Comparison of ENCODE assay signal across 8 cellular contexts in the genomic region with DNA sequence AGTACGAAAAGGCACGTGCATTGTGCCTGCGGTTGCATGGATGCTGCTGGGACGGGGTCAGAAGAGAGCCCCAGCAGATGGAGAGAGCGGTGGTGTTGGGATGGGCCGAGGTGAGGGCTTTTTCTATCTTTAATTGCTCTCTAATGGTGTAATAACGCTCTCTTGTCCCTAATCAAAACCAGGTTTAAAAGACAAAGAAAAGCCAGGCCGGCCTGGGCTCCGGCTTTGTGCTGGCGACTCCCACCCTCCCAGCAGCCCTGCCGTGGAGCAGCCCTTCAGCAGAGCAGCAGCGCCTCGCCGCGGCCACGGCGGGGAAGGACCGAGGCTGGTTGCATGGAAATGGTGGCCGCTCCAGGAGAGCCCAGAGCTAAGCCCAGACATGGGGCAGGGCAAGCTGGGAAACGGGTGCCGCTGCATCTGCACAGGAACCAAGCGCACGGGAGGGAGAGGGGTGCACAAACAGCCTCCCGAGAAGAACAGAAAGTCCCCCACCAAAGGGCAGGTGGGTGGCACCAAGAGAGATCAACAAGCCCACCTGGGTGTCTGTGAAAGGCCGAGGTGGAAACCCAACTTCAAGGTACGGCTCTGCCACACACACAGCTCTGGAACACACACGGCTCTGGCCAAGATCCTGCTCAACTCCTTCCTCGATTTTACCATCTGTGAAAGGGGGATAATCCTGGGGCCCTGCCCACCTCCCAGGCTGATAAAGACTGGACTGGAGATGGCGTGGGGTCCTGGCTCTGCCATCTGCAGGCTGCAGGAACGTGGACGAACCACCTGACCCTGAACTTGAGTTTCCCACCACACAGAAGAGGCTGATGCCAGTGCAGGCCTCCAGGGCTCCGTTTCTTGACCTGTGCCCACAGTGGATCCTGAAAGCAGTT. TPM values are rescaled to one million over a fixed set of nuclear protein-coding genes. Genes with fewer than 3 reads are reported as not detected.
DNase-seq lines count a peak whose midpoint lies in the region; ATAC-seq and TF ChIP-seq lines count a peak whose summit lies in the region.
"Had no signal": no experiment of that assay in that cellular context is flagged by ENCODE, and none has a peak within 500 bp of the region (broad histone marks: within the 10 kb centered on the region; RNA-seq: fewer than 3 reads in every experiment).

No MANE protein-coding gene starts in this region.

- no peak overlapping the region for H2AFZ ChIP-seq in HCT116 (ENCODE audit: low read depth, low read length, poor library complexity, severe bottlenecking)

- no peak overlapping the region for H3K4me3 ChIP-seq in HCT116 (replicated peaks in 1 of 2; ENCODE audit: low read depth in 1 of 2, low read length in 2 of 2)
- no peak overlapping the region for H3K4me3 ChIP-seq in choroid plexus epithelial cell (ENCODE audit: low read depth, low read length)

- no peaks in the 10 kb centered on the region for H3K79me2 ChIP-seq in HCT116 (ENCODE audit: insufficient read depth, low read length)

- peak; percentile 86 for TF ChIP-seq CTCF in GM12874 (IDR thresholded peaks at IDR 0.05; ENCODE audit: insufficient read depth, low read depth, low read length)
- peak; percentile 92 to 96 (median 94) for TF ChIP-seq CTCF in HCT116 (IDR thresholded peaks at IDR 0.05 in 2 of 3, conservative IDR thresholded peaks at IDR 0.05 in 1 of 3; ENCODE audit: borderline replicate concordance in 1 of 3, insufficient read depth in 1 of 3, low read depth in 2 of 3, low read length in 2 of 3)
- peak; percentile 94 for TF ChIP-seq CTCF in choroid plexus epithelial cell (conservative IDR thresholded peaks at IDR 0.05; ENCODE audit: low read depth, low read length)

- H3K4me1 ChIP-seq in HCT116 (ENCODE audit: control insufficient read depth in 1 of 2, insufficient read depth in 2 of 2, low read length in 2 of 2) = peaks cover 9 to 18% of the 10 kb centered on the region in 2 experiments; a peak in 3 of 4 replicates

- H4K20me1 ChIP-seq in HCT116 (ENCODE audit: insufficient read depth) = no peaks in the 10 kb centered on the region

- H3K36me3 ChIP-seq in HCT116 (ENCODE audit: control insufficient read depth in 1 of 2, insufficient read depth in 2 of 2, low read length in 2 of 2) = no peaks in the 10 kb centered on the region

- CTCF ChIA-PET in HCT116 (lab: Charles Lee) = interaction anchor here (0.6 to 3.3 kb wide), 17 partner anchors 15 to 310 kb away, joined by 3 to 66 read pairs (median 4); a partner anchor contains a TSS

- RAD21 ChIA-PET in HCT116 (lab: Charles Lee; ENCODE audit: low non-redundant PET in 1 of 2, low total read pairs in 2 of 2, uncharacterized antibody in 2 of 2, unreplicated experiment in 2 of 2) = interaction anchor here (0.7 to 2.2 kb wide), 10 partner anchors 189 to 240 kb away, joined by 4 to 15 read pairs (median 6); a partner anchor contains a TSS

- DNase-seq in HCT116 (ENCODE audit: low read depth, low spot score) (peak; percentile 21), NCI-H1105 treated with DMSO at 0.1 percent for 48 hours (lab: John Stamatoyannopoulos, UW) (peak; percentile 62), T1000 (lab: John Stamatoyannopoulos, UW) (peak; percentile 57), choroid plexus epithelial cell (ENCODE audit: low read depth) (peak; percentile 86), left kidney (ENCODE audit: low read depth, low spot score) (peak; percentile 93)
- DNase-seq in stimulated activated CD4-positive, alpha-beta T cell treated with anti-CD3 and anti-CD28 coated beads, Interleukin-1b, Interleukin-23, amount 100 ng/mL, for 4 hours (ENCODE audit: low read depth in 2 of 2) = peak; percentile 6 to 27

- intact Hi-C loops in HCT116 (cut with micrococcal nuclease) = loop anchor here (1.0 kb wide), 3 partner anchors 193 to 240 kb away; no protein-coding TSS in a partner anchor

- BruUV-seq in HCT116 (replicated peaks; lab: Mats Ljungman, UMichigan) = no TSS peak

- no peaks in the 10 kb centered on the region for H3K9me2 ChIP-seq in HCT116 (ENCODE audit: insufficient read depth)

- no peaks in the 10 kb centered on the region for H3K27me3 ChIP-seq in HCT116 (ENCODE audit: insufficient read depth, low read length)

- peak; percentile 98 for ATAC-seq in HCT116

- H3K9me3 ChIP-seq in HCT116 (ENCODE audit: control insufficient read depth in 1 of 2, insufficient read depth in 1 of 2, low read depth in 1 of 2, low read length in 2 of 2) = no peaks in the 10 kb centered on the region

- TF ChIP-seq RAD21 in HCT116 (IDR thresholded peaks at IDR 0.05; ENCODE audit: low read depth) = peak; percentile 100

- TF ChIP-seq POLR2A in HCT116 (IDR thresholded peaks at IDR 0.05; ENCODE audit: borderline replicate concordance, extremely low read depth, insufficient read depth, insufficient read length) = no peak

- POLR2A ChIA-PET in HCT116 (lab: Charles Lee) = interaction anchor here (1.0 to 6.4 kb wide), 3 partner anchors 188 to 194 kb away, joined by 9 to 66 read pairs (median 11); a partner anchor contains a TSS

- no peak overlapping the region for H3K27ac ChIP-seq in HCT116 (ENCODE audit: low read depth, low read length)
- H3K27ac ChIP-seq: epithelial cell of prostate had no signal

- no peak overlapping the region for H3K9ac ChIP-seq in HCT116 (ENCODE audit: low read length)

- no peak overlapping the region; the same call in 1 of the 2 replicates for H3K4me2 ChIP-seq in HCT116 (ENCODE audit: low read length)

TF ChIP-seq in HCT116, 20 proteins besides CTCF, POLR2A, EP300 and RAD21:
- TF ChIP-seq EGR1 (IDR thresholded peaks at IDR 0.05; ENCODE audit: low read depth) (no peak), YY1 (IDR thresholded peaks at IDR 0.05; ENCODE audit: extremely low read depth, insufficient replicate concordance, low read depth, low read length) (peak; percentile 62), EZH2phosphoT487 (IDR thresholded peaks at IDR 0.05; ENCODE audit: borderline replicate concordance) (no peak)
- TF ChIP-seq, protein P1, sequence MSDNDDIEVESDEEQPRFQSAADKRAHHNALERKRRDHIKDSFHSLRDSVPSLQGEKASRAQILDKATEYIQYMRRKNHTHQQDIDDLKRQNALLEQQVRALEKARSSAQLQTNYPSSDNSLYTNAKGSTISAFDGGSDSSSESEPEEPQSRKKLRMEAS (IDR thresholded peaks at IDR 0.05) = no peak

RNA-seq across cellular contexts. Expression of a gene that starts 15.0 kb away (rescaled TPM):
- 17.1 TPM for total RNA-seq in HCT116 (2021; ENCODE audit: unreplicated experiment)
- 13.2 and 15.7 TPM in 2 replicates for polyA plus RNA-seq in HCT116 (2012)

RNA-seq across cellular contexts. Expression of a gene that starts 31.0 kb away (rescaled TPM):
- total RNA-seq in HCT116 (2021; ENCODE audit: unreplicated experiment) = 0.02 TPM
- 0.01 and 0.02 TPM in 2 replicates for polyA plus RNA-seq in HCT116 (2012)

Comparison
In these comparisons a context has a peak if more than half of its experiments do, and no peak if none do; other contexts are left out.
1. DNase-seq: peak in every context shown above with its lines; median percentile 93 in left kidney; 86 in choroid plexus epithelial cell; 62 in NCI-H1105 treated with DMSO at 0.1 percent for 48 hours; 57 in T1000; 21 in HCT116; 16 in stimulated activated CD4-positive, alpha-beta T cell treated with anti-CD3 and anti-CD28 coated beads, Interleukin-1b, Interleukin-23, amount 100 ng/mL, for 4 hours.